In the genomic region with DNA sequence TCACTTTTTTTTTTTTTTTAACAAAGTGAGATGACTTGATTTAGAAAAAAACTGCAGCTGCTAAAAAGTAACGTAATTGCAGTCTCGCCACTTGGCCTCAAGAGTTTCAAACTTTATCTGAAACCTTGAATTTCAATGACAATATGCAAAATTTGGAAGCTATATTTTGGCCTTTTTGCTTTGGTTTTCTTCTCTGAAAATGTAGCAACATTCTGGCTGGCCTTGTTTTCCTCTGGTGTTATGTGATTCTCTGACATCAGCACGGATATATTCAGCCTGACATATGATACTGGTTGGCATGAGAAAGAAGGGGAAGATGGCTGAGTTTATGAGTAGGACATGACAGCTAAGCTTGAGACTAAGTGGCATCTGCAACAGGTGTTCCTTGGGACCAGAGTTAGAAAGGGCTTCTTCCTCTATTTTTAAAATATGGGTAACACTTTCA, we compare ENCODE assay signal across 16 cellular contexts.
DNase-seq lines count a peak whose midpoint lies in the region; ATAC-seq and TF ChIP-seq lines count a peak whose summit lies in the region.
"Had no signal": no experiment of that assay in that cellular context is flagged by ENCODE, and none has a peak within 500 bp of the region (broad histone marks: within the 10 kb centered on the region; RNA-seq: fewer than 3 reads in every experiment).

No MANE protein-coding gene starts in this region.

- TF ChIP-seq CTCF in endothelial cell (IDR thresholded peaks at IDR 0.05; ENCODE audit: unreplicated experiment) (no peak), osteoblast (IDR thresholded peaks at IDR 0.05; ENCODE audit: extremely low read depth, low read depth, low read length) (no peak)

- H3K36me3 Mint-ChIP-seq in endothelial cell (ENCODE audit: low read depth, unreplicated experiment) = peaks cover 29% of the 10 kb centered on the region

- no peaks in the 10 kb centered on the region for H3K27me3 ChIP-seq in osteoblast (ENCODE audit: insufficient read depth, low read length)
- H3K27me3 ChIP-seq: BLaER1, testis had no signal

- ATAC-seq in GM18505 (IDR thresholded peaks at IDR 0.05; ENCODE audit: unreplicated experiment) (peak; percentile 74), GM19468 (IDR thresholded peaks at IDR 0.05; ENCODE audit: extremely low read depth, unreplicated experiment) (peak; percentile 78), HG02973 (IDR thresholded peaks at IDR 0.05; ENCODE audit: unreplicated experiment) (peak; percentile 82)

- H3K27ac ChIP-seq in osteoblast (ENCODE audit: low read depth, low read length) = no peak overlapping the region
- H3K27ac ChIP-seq: BLaER1, testis had no signal

- no peaks in the 10 kb centered on the region for H4K20me1 ChIP-seq in osteoblast (ENCODE audit: insufficient read depth, low read length)

- H3K27me3 Mint-ChIP-seq in endothelial cell (ENCODE audit: unreplicated experiment) = no peaks in the 10 kb centered on the region

- H3K4me1 ChIP-seq in osteoblast (ENCODE audit: insufficient read depth, low read length) = peaks cover 10% of the 10 kb centered on the region

- TF ChIP-seq POLR2A in GM18505 (IDR thresholded peaks at IDR 0.05; ENCODE audit: borderline replicate concordance, extremely low read depth, insufficient read depth, insufficient read length) = no peak

- no peak overlapping the region for H2AFZ ChIP-seq in osteoblast (ENCODE audit: low read length)

- peaks cover 3% of the 10 kb centered on the region for H3K36me3 ChIP-seq in osteoblast (ENCODE audit: insufficient read depth, low read length)

- H3K4me3 Mint-ChIP-seq in endothelial cell (ENCODE audit: unreplicated experiment) = no peak overlapping the region
- H3K4me3 Mint-ChIP-seq: neural crest cell had no signal

- no peaks in the 10 kb centered on the region for H3K79me2 ChIP-seq in osteoblast (ENCODE audit: insufficient read depth, low read length)

- no peak overlapping the region for H3K27ac Mint-ChIP-seq in endothelial cell (ENCODE audit: unreplicated experiment)

- DNase-seq in MV-4-11 (lab: John Stamatoyannopoulos, UW) (peak; percentile 3), KG1 (lab: John Stamatoyannopoulos, UW) (no peak), endothelial cell (ENCODE audit: low spot score) (no peak), DMS114 treated with DMSO at 0.1 percent for 48 hours (lab: John Stamatoyannopoulos, UW; ENCODE audit: unreplicated experiment) (no peak), osteoblast (ENCODE audit: insufficient read length, low spot score, missing footprints) (no peak)
- DNase-seq: activated CD8-positive, alpha-beta memory T cell treated with anti-CD3 and anti-CD28 coated beads for 24 hours; anterior cingulate cortex; NCI-H2171 treated with DMSO at 0.1 percent for 48 hours; stimulated activated CD4-positive, alpha-beta T cell treated with anti-CD3 and anti-CD28 coated beads, Interleukin-1b, Interleukin-23, amount 100 ng/mL, for 48 hours; T-helper 1 cell; testis had no signal

- H3K4me3 ChIP-seq in osteoblast (ENCODE audit: insufficient read depth, low read length) = no peak overlapping the region
- H3K4me3 ChIP-seq: BLaER1, testis had no signal

- H3K4me2 ChIP-seq in osteoblast (ENCODE audit: insufficient read depth, low read length) = no peak overlapping the region
- H3K4me2 ChIP-seq: BLaER1 had no signal

- no peaks in the 10 kb centered on the region for H3K9me3 Mint-ChIP-seq in endothelial cell (ENCODE audit: unreplicated experiment)
- H3K9me3 Mint-ChIP-seq: neural crest cell had no signal

- H3K9me3 ChIP-seq in osteoblast (ENCODE audit: low read depth, low read length) = no peaks in the 10 kb centered on the region
- H3K9me3 ChIP-seq: BLaER1, testis had no signal

- H3K4me1 Mint-ChIP-seq in endothelial cell (ENCODE audit: unreplicated experiment) = no peaks in the 10 kb centered on the region
- H3K4me1 Mint-ChIP-seq: neural crest cell had no signal
